1 cellular context compared by ENCODE assay signal in genomic region chr1:222106369-222106768, GRCh38.
TF ChIP-seq lines count a peak whose summit lies in the region.

No MANE protein-coding gene starts in this region.

TF ChIP-seq in GM23338, 12 proteins besides CTCF, POLR2A, EP300 and RAD21 (continued from another document):
- TF ChIP-seq ZNF331 (CRISPR knock-in tag; IDR thresholded peaks at IDR 0.05; ENCODE audit: low read depth): no peak
- TF ChIP-seq STAT1 (IDR thresholded peaks at IDR 0.05; ENCODE audit: unreplicated experiment): no peak
- no peak for TF ChIP-seq REST (IDR thresholded peaks at IDR 0.05; ENCODE audit: unreplicated experiment)
- no peak for TF ChIP-seq ZNF114 (CRISPR knock-in tag; IDR thresholded peaks at IDR 0.05)
TF ChIP-seq in GM23338: peak in this region for 0.
